In genomic region chr6:167687035-167687720, GRCh38 we compare ENCODE assay signal across 20 cellular contexts.
"Had no signal": no experiment of that assay in that cellular context is flagged by ENCODE, and none has a peak within 500 bp of the region (broad histone marks: within the 10 kb centered on the region; RNA-seq: fewer than 3 reads in every experiment).

No MANE protein-coding gene starts in this region.

- H3K27me3 ChIP-seq: ovary, right atrium auricular region, upper lobe of left lung had no signal

- H3K4me3 ChIP-seq: lung, ovary, psoas muscle, right atrium auricular region, upper lobe of left lung had no signal

- H3K9me3 ChIP-seq: neutrophil, ovary, psoas muscle, right atrium auricular region, upper lobe of left lung had no signal

- DNase-seq: activated CD4-positive, alpha-beta memory T cell treated with anti-CD3 and anti-CD28 coated beads for 36 hours; activated CD4-positive, alpha-beta T cell treated with anti-CD3 and anti-CD28 coated beads for 48 hours; activated effector memory CD4-positive, alpha-beta T cell treated with Interleukin-2 at 50 U/mL for 16 hours; activated naive CD4-positive, alpha-beta T cell treated with anti-CD3 and anti-CD28 coated beads, Interleukin-2, amount 10 ng/mL, durations not matched to agents 7 days and 5 days; activated T-cell treated with anti-CD3 and anti-CD28 coated beads, Interleukin-2, amount 50 U/mL, for 72 hours; effector CD8-positive, alpha-beta T cell; erythroblast; foreskin fibroblast; naive thymus-derived CD8-positive, alpha-beta T cell; ovary; psoas muscle; stimulated activated CD4-positive, alpha-beta T cell treated with anti-CD3 and anti-CD28 coated beads, Interleukin-4, amount 100 ng/mL, for 24 hours; stimulated activated naive CD8-positive, alpha-beta T cell treated with anti-CD3 and anti-CD28 coated beads, Interleukin-15, Interleukin-2, amounts not matched to agents 100 U/mL and 50 U/mL, for 24 hours; T-helper 17 cell; upper lobe of left lung had no signal

- H3K36me3 Mint-ChIP-seq: activated CD4-positive, alpha-beta memory T cell treated with anti-CD3 and anti-CD28 coated beads for 36 hours; activated naive CD4-positive, alpha-beta T cell treated with anti-CD3 and anti-CD28 coated beads, Interleukin-2, amount 10 ng/mL, durations not matched to agents 7 days and 5 days; mesothelial cell of epicardium; naive thymus-derived CD8-positive, alpha-beta T cell had no signal

- H3K27ac Mint-ChIP-seq: activated CD4-positive, alpha-beta memory T cell treated with anti-CD3 and anti-CD28 coated beads for 36 hours; activated naive CD4-positive, alpha-beta T cell treated with anti-CD3 and anti-CD28 coated beads, Interleukin-2, amount 10 ng/mL, durations not matched to agents 7 days and 5 days; activated T-cell treated with anti-CD3 and anti-CD28 coated beads, Interleukin-2, amount 50 U/mL, for 72 hours; dendritic cell treated with granulocyte-macrophage colony-stimulating factor and Interleukin-4, amounts not matched to agents 40 ng/mL and 50 ng/mL, for 4 days; mesothelial cell of epicardium; T-helper 17 cell had no signal

- H3K4me3 Mint-ChIP-seq: activated CD4-positive, alpha-beta memory T cell treated with anti-CD3 and anti-CD28 coated beads for 36 hours; activated naive CD4-positive, alpha-beta T cell treated with anti-CD3 and anti-CD28 coated beads, Interleukin-2, amount 10 ng/mL, durations not matched to agents 7 days and 5 days; activated T-cell treated with anti-CD3 and anti-CD28 coated beads, Interleukin-2, amount 50 U/mL, for 72 hours; dendritic cell treated with granulocyte-macrophage colony-stimulating factor and Interleukin-4, amounts not matched to agents 40 ng/mL and 50 ng/mL, for 4 days; mesothelial cell of epicardium; T-helper 17 cell had no signal

- H3K4me1 Mint-ChIP-seq: activated naive CD4-positive, alpha-beta T cell treated with anti-CD3 and anti-CD28 coated beads, Interleukin-2, amount 10 ng/mL, durations not matched to agents 7 days and 5 days had no signal

- H3K9me3 Mint-ChIP-seq: activated CD4-positive, alpha-beta memory T cell treated with anti-CD3 and anti-CD28 coated beads for 36 hours; dendritic cell treated with granulocyte-macrophage colony-stimulating factor and Interleukin-4, amounts not matched to agents 40 ng/mL and 50 ng/mL, for 4 days; mesothelial cell of epicardium had no signal

- H3K27ac ChIP-seq: neutrophil, ovary, psoas muscle, right atrium auricular region, upper lobe of left lung had no signal

- H3K36me3 ChIP-seq: neutrophil, ovary, right atrium auricular region, upper lobe of left lung had no signal
